In genomic region chr21:28124541-28124940, GRCh38 we compare ENCODE assay signal across 21 cellular contexts.
"Had no signal": no experiment of that assay in that cellular context is flagged by ENCODE, and none has a peak within 500 bp of the region (broad histone marks: within the 10 kb centered on the region; RNA-seq: fewer than 3 reads in every experiment).

No MANE protein-coding gene starts in this region.

- H3K9me3 ChIP-seq: colonic mucosa, esophagus muscularis mucosa, gastrocnemius medialis, lower lobe of right lung, mucosa of descending colon had no signal

- H3K4me1 ChIP-seq: colonic mucosa, foreskin keratinocyte, gastrocnemius medialis, lower lobe of right lung had no signal

- H3K27me3 ChIP-seq: colonic mucosa, esophagus muscularis mucosa, foreskin keratinocyte, gastrocnemius medialis, heart right ventricle, left lung had no signal

- H3K36me3 ChIP-seq: colonic mucosa, esophagus muscularis mucosa, gastrocnemius medialis, heart right ventricle, left lung, lower lobe of right lung had no signal

- ATAC-seq: effector memory CD8-positive, alpha-beta T cell; foreskin keratinocyte; gastrocnemius medialis; heart right ventricle; left cardiac atrium; left lung; left ventricle myocardium superior; lower lobe of right lung; mucosa of descending colon had no signal

- DNase-seq: colonic mucosa; cortex of kidney; effector CD8-positive, alpha-beta T cell; effector memory CD8-positive, alpha-beta T cell; endodermal cell; foreskin keratinocyte; gastrocnemius medialis; glutamatergic neuron; head of caudate nucleus; heart right ventricle; hippocampal formation; islet precursor cell; left cardiac atrium; left lung; left ventricle myocardium superior; lower lobe of right lung; mesenchymal stem cell; mucosa of descending colon; naive B cell had no signal

- H3K4me3 ChIP-seq: colonic mucosa, esophagus muscularis mucosa, gastrocnemius medialis, heart right ventricle, left lung, lower lobe of right lung, mucosa of descending colon had no signal

- H3K27ac ChIP-seq: colonic mucosa, epithelial cell of prostate, esophagus muscularis mucosa, foreskin keratinocyte, gastrocnemius medialis, heart right ventricle, left lung, lower lobe of right lung had no signal
